ENCODE assay signal across 14 cellular contexts in genomic region chr15:101684384-101684783, GRCh38. TPM values are rescaled to one million over a fixed set of nuclear protein-coding genes. Genes with fewer than 3 reads are reported as not detected.
DNase-seq lines count a peak whose midpoint lies in the region; TF ChIP-seq lines count a peak whose summit lies in the region.
"Had no signal": no experiment of that assay in that cellular context is flagged by ENCODE, and none has a peak within 500 bp of the region (broad histone marks: within the 10 kb centered on the region; RNA-seq: fewer than 3 reads in every experiment).

No MANE protein-coding gene starts in this region.

- no peak overlapping the region for H2BK12ac ChIP-seq in trophoblast cell (ENCODE audit: low read length)

- no peaks in the 10 kb centered on the region for H3K27me3 ChIP-seq in trophoblast cell (ENCODE audit: insufficient read depth, low read length)
- H3K27me3 ChIP-seq: neutrophil had no signal

- no peaks in the 10 kb centered on the region for H3K79me2 ChIP-seq in trophoblast cell (ENCODE audit: control insufficient read depth, insufficient read depth, low read length, poor library complexity)

- H3K9me3 Mint-ChIP-seq in activated CD4-positive, alpha-beta memory T cell treated with anti-CD3 and anti-CD28 coated beads for 36 hours, result no peaks in the 10 kb centered on the region
- H3K9me3 Mint-ChIP-seq in activated CD4-positive, alpha-beta memory T cell treated with anti-CD3 and anti-CD28 coated beads, Interleukin-2, amount 10 ng/mL, durations not matched to agents 7 days and 5 days, result no peaks in the 10 kb centered on the region
- H3K9me3 Mint-ChIP-seq in glutamatergic neuron (ENCODE audit: unreplicated experiment), result no peaks in the 10 kb centered on the region
- no peaks in the 10 kb centered on the region for H3K9me3 Mint-ChIP-seq in osteocyte (ENCODE audit: unreplicated experiment)
- H3K9me3 Mint-ChIP-seq: T-cell had no signal

- peaks cover 0 to 2% of the 10 kb centered on the region in 2 experiments for H3K4me1 ChIP-seq in trophoblast cell (ENCODE audit: control insufficient read depth in 1 of 2, insufficient read depth in 2 of 2, low read length in 2 of 2)

- H3K9ac ChIP-seq in trophoblast cell (ENCODE audit: low read length), result no peak overlapping the region

- H3K79me1 ChIP-seq in trophoblast cell (ENCODE audit: low read length), result no peaks in the 10 kb centered on the region

- no peak for DNase-seq in activated CD4-positive, alpha-beta memory T cell treated with anti-CD3 and anti-CD28 coated beads for 36 hours
- no peak for DNase-seq in activated CD4-positive, alpha-beta memory T cell treated with anti-CD3 and anti-CD28 coated beads, Interleukin-2, amount 10 ng/mL, durations not matched to agents 7 days and 5 days
- DNase-seq in RWPE1 (ENCODE audit: low spot score), result peak; percentile 62
- DNase-seq in fibroblast of pulmonary artery (ENCODE audit: low read depth), result peak; percentile 70
- DNase-seq in trophoblast cell, result peak; percentile 86 to 91
- DNase-seq in glutamatergic neuron, result no peak
- no peak for DNase-seq in germinal center (ENCODE audit: low spot score)
- no peak for DNase-seq in osteocyte (ENCODE audit: extremely low spot score, unreplicated experiment)
- DNase-seq: activated CD8-positive, alpha-beta T cell treated with anti-CD3 and anti-CD28 coated beads, Interleukin-2, amount 10 ng/mL, durations not matched to agents 7 days and 5 days; DND-41; NCI-H1417; stimulated activated naive CD4-positive, alpha-beta T cell treated with Interleukin-2 at 50 U/mL for 16 hours; T-cell had no signal

- H3K27me3 Mint-ChIP-seq in activated CD4-positive, alpha-beta memory T cell treated with anti-CD3 and anti-CD28 coated beads for 36 hours, result no peaks in the 10 kb centered on the region
- H3K27me3 Mint-ChIP-seq in activated CD4-positive, alpha-beta memory T cell treated with anti-CD3 and anti-CD28 coated beads, Interleukin-2, amount 10 ng/mL, durations not matched to agents 7 days and 5 days, result no peaks in the 10 kb centered on the region
- H3K27me3 Mint-ChIP-seq in glutamatergic neuron (ENCODE audit: unreplicated experiment) (peaks cover 2% of the 10 kb centered on the region), osteocyte (ENCODE audit: unreplicated experiment) (no peaks in the 10 kb centered on the region)
- H3K27me3 Mint-ChIP-seq: T-cell had no signal

- no CpG with 5 or more reads among the region's 1 CpG for WGBS in trophoblast cell (ENCODE audit: extremely low coverage, insufficient coverage, insufficient read length)

- no peak overlapping the region for H4K8ac ChIP-seq in trophoblast cell (ENCODE audit: low read depth, low read length)

- no peak overlapping the region for H4K91ac ChIP-seq in trophoblast cell (ENCODE audit: low read depth, low read length)

- H2AK5ac ChIP-seq in trophoblast cell (ENCODE audit: low read length), result no peak overlapping the region

- peaks cover 14% of the 10 kb centered on the region for H3K4me1 Mint-ChIP-seq in activated CD4-positive, alpha-beta memory T cell treated with anti-CD3 and anti-CD28 coated beads for 36 hours (ENCODE audit: low read depth)
- H3K4me1 Mint-ChIP-seq in activated CD4-positive, alpha-beta memory T cell treated with anti-CD3 and anti-CD28 coated beads, Interleukin-2, amount 10 ng/mL, durations not matched to agents 7 days and 5 days, result peaks cover 7% of the 10 kb centered on the region
- peaks cover 6% of the 10 kb centered on the region for H3K4me1 Mint-ChIP-seq in glutamatergic neuron (ENCODE audit: low read depth, unreplicated experiment)
- peaks cover 32% of the 10 kb centered on the region for H3K4me1 Mint-ChIP-seq in osteocyte (ENCODE audit: unreplicated experiment)
- H3K4me1 Mint-ChIP-seq: T-cell had no signal

- H2BK5ac ChIP-seq in trophoblast cell (ENCODE audit: low read depth, low read length, poor library complexity), result no peak overlapping the region

- H3K27ac ChIP-seq in RWPE1 (no peak overlapping the region), trophoblast cell (ENCODE audit: low read depth, low read length) (peak overlapping the region; percentile 26)
- H3K27ac ChIP-seq: neutrophil had no signal

- H3K9me3 ChIP-seq in trophoblast cell (ENCODE audit: insufficient read depth, low read depth, low read length), result no peaks in the 10 kb centered on the region
- H3K9me3 ChIP-seq: neutrophil had no signal

- H3K4me3 Mint-ChIP-seq in activated CD4-positive, alpha-beta memory T cell treated with anti-CD3 and anti-CD28 coated beads for 36 hours, result no peak overlapping the region
- H3K4me3 Mint-ChIP-seq in activated CD4-positive, alpha-beta memory T cell treated with anti-CD3 and anti-CD28 coated beads, Interleukin-2, amount 10 ng/mL, durations not matched to agents 7 days and 5 days, result no peak overlapping the region
- H3K4me3 Mint-ChIP-seq in glutamatergic neuron (ENCODE audit: unreplicated experiment), result no peak overlapping the region
- H3K4me3 Mint-ChIP-seq in osteocyte (ENCODE audit: unreplicated experiment), result no peak overlapping the region
- H3K4me3 Mint-ChIP-seq: activated CD8-positive, alpha-beta T cell treated with anti-CD3 and anti-CD28 coated beads, Interleukin-2, amount 10 ng/mL, durations not matched to agents 7 days and 5 days; T-cell had no signal

- H3K14ac ChIP-seq in trophoblast cell (ENCODE audit: low read length), result no peak overlapping the region

- POLR2A ChIA-PET in activated CD4-positive, alpha-beta memory T cell treated with anti-CD3 and anti-CD28 coated beads for 36 hours (lab: Charles Lee), result no interaction called here
- POLR2A ChIA-PET in activated CD4-positive, alpha-beta memory T cell treated with anti-CD3 and anti-CD28 coated beads, Interleukin-2, amount 10 ng/mL, durations not matched to agents 7 days and 5 days (lab: Charles Lee), result no interaction called here
- POLR2A ChIA-PET in RWPE1 (lab: Yijun Ruan, JAX; ENCODE audit: low non-redundant PET), result no interaction called here

- CTCF ChIA-PET in activated CD4-positive, alpha-beta memory T cell treated with anti-CD3 and anti-CD28 coated beads for 36 hours (lab: Charles Lee), result no interaction called here
- CTCF ChIA-PET in activated CD4-positive, alpha-beta memory T cell treated with anti-CD3 and anti-CD28 coated beads, Interleukin-2, amount 10 ng/mL, durations not matched to agents 7 days and 5 days (lab: Charles Lee), result no interaction called here
- CTCF ChIA-PET in RWPE1 (lab: Yijun Ruan, JAX), result no interaction called here

- no peak overlapping the region for H3K23ac ChIP-seq in trophoblast cell (ENCODE audit: low read length)

- H3K27ac Mint-ChIP-seq in activated CD4-positive, alpha-beta memory T cell treated with anti-CD3 and anti-CD28 coated beads for 36 hours, result peak overlapping the region; percentile 31
- H3K27ac Mint-ChIP-seq in activated CD4-positive, alpha-beta memory T cell treated with anti-CD3 and anti-CD28 coated beads, Interleukin-2, amount 10 ng/mL, durations not matched to agents 7 days and 5 days, result no peak overlapping the region
- no peak overlapping the region for H3K27ac Mint-ChIP-seq in glutamatergic neuron (ENCODE audit: unreplicated experiment)
- no peak overlapping the region for H3K27ac Mint-ChIP-seq in osteocyte (ENCODE audit: unreplicated experiment)
- H3K27ac Mint-ChIP-seq: activated CD8-positive, alpha-beta T cell treated with anti-CD3 and anti-CD28 coated beads, Interleukin-2, amount 10 ng/mL, durations not matched to agents 7 days and 5 days; T-cell had no signal

- H3K36me3 Mint-ChIP-seq in activated CD4-positive, alpha-beta memory T cell treated with anti-CD3 and anti-CD28 coated beads for 36 hours, result peaks cover 21% of the 10 kb centered on the region
- H3K36me3 Mint-ChIP-seq in activated CD4-positive, alpha-beta memory T cell treated with anti-CD3 and anti-CD28 coated beads, Interleukin-2, amount 10 ng/mL, durations not matched to agents 7 days and 5 days (ENCODE audit: low read depth), result peaks cover 36% of the 10 kb centered on the region
- H3K36me3 Mint-ChIP-seq in glutamatergic neuron (ENCODE audit: unreplicated experiment) (peaks cover 5% of the 10 kb centered on the region), osteocyte (ENCODE audit: unreplicated experiment) (peaks cover 42% of the 10 kb centered on the region)

- intact Hi-C loops in activated CD4-positive, alpha-beta memory T cell treated with anti-CD3 and anti-CD28 coated beads for 36 hours (cut with micrococcal nuclease), result no loop called here

- H4K12ac ChIP-seq in trophoblast cell (ENCODE audit: low read depth, low read length), result no peak overlapping the region

- H3K4me2 ChIP-seq in trophoblast cell (ENCODE audit: low read length), result no peak overlapping the region

- H2AFZ ChIP-seq in trophoblast cell (ENCODE audit: insufficient read depth, low read length, poor library complexity), result no peak overlapping the region

- no peak overlapping the region for H3K18ac ChIP-seq in trophoblast cell (ENCODE audit: low read length)

- TF ChIP-seq CTCF in RWPE1 (conservative IDR thresholded peaks at IDR 0.05; ENCODE audit: low read depth) (no peak), fibroblast of pulmonary artery (IDR thresholded peaks at IDR 0.05; ENCODE audit: low read length, missing control alignments) (no peak), glutamatergic neuron (IDR thresholded peaks at IDR 0.05; ENCODE audit: partially characterized antibody, unreplicated experiment) (no peak), osteocyte (IDR thresholded peaks at IDR 0.05) (no peak)

- peaks cover 0 to 2% of the 10 kb centered on the region in 2 experiments for H3K36me3 ChIP-seq in trophoblast cell (ENCODE audit: control insufficient read depth in 1 of 2, insufficient read depth in 2 of 2, low read length in 2 of 2)
- H3K36me3 ChIP-seq: neutrophil had no signal

- H3K4me3 ChIP-seq in fibroblast of pulmonary artery (replicated peaks; ENCODE audit: low read depth, low read length), result no peak overlapping the region
- no peak overlapping the region for H3K4me3 ChIP-seq in trophoblast cell (ENCODE audit: low read depth, low read length)

- H2BK120ac ChIP-seq in trophoblast cell (ENCODE audit: insufficient read depth, low read length, poor library complexity), result no peak overlapping the region

- H3K4ac ChIP-seq in trophoblast cell (ENCODE audit: low read depth, low read length), result no peak overlapping the region

RNA-seq across cellular contexts. Expression of gene TM2D3, which starts 32.2 kb away (rescaled TPM):
- 10 to 100 TPM; 41.7 to 48.1 TPM for total RNA-seq in activated CD4-positive, alpha-beta memory T cell treated with anti-CD3 and anti-CD28 coated beads for 36 hours
- 10 to 100 TPM; 41.8 to 43.8 TPM for total RNA-seq in activated CD4-positive, alpha-beta memory T cell treated with anti-CD3 and anti-CD28 coated beads, Interleukin-2, amount 10 ng/mL, durations not matched to agents 7 days and 5 days
- polyA plus RNA-seq in trophoblast cell (2013), result 31.0 and 33.1 TPM in 2 replicates
- total RNA-seq in glutamatergic neuron (ENCODE audit: unreplicated experiment), result 58.6 TPM
- 55.3 and 59.6 TPM in 2 replicates for total RNA-seq in osteocyte

RNA-seq across cellular contexts. Expression of gene TARS3, which starts 39.9 kb away (rescaled TPM):
- total RNA-seq in activated CD4-positive, alpha-beta memory T cell treated with anti-CD3 and anti-CD28 coated beads for 36 hours, result 10 to 100 TPM; 10.8 to 11.7 TPM
- 10 to 100 TPM; 10.3 to 12.3 TPM for total RNA-seq in activated CD4-positive, alpha-beta memory T cell treated with anti-CD3 and anti-CD28 coated beads, Interleukin-2, amount 10 ng/mL, durations not matched to agents 7 days and 5 days
- polyA plus RNA-seq in trophoblast cell (2013), result 9.3 and 9.9 TPM in 2 replicates
- total RNA-seq in glutamatergic neuron (ENCODE audit: unreplicated experiment), result 40.1 TPM
- total RNA-seq in osteocyte, result 15.8 and 16.0 TPM in 2 replicates

Comparison
In these comparisons a context has a peak if more than half of its experiments do, and no peak if none do; other contexts are left out.
1. DNase-seq: peak in RWPE1 (single experiment), fibroblast of pulmonary artery (single experiment) and trophoblast cell (2 of 2); none in activated CD4-positive, alpha-beta memory T cell treated with anti-CD3 and anti-CD28 coated beads for 36 hours (single experiment), activated CD4-positive, alpha-beta memory T cell treated with anti-CD3 and anti-CD28 coated beads, Interleukin-2, amount 10 ng/mL, durations not matched to agents 7 days and 5 days (single experiment), glutamatergic neuron (single experiment), germinal center (single experiment) and osteocyte (single experiment).